ENCODE assay signal across 3 cellular contexts in genomic region chr9:98655428-98655827, GRCh38. TPM values are rescaled to one million over a fixed set of nuclear protein-coding genes. Genes with fewer than 3 reads are reported as not detected.
"Had no signal": no experiment of that assay in that cellular context is flagged by ENCODE, and none has a peak within 500 bp of the region (broad histone marks: within the 10 kb centered on the region; RNA-seq: fewer than 3 reads in every experiment).

No MANE protein-coding gene starts in this region.

RNA-seq across cellular contexts. Expression of gene GABBR2, which starts 53.3 kb away (rescaled TPM):
- total RNA-seq: LHCN-M2, M059J, MCF 10A had no signal
